In the genomic region with DNA sequence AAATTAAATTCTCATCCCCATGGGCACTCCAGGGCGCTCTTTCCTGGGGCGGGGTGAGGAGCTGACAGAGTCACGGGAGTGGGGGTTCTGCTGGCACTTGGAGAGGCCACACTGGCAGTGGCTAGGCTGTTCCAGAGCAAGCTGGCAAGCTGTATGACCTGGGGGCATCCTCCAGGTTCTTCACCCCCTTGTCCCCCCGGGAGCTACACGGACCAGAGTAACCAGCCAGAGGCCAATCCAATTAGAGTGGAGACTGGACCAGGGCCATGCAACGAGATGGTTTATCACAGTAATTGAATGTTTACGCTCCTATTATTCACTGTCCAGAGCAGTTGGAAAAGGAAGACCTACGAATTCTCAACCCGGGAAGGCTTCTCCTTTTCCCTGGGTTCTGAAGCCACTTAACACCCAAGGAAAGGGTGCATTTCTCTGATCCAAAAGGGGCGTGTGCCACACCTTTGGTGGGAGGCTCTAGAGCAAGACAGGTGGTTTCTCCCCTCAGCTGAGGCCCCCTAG, we compare ENCODE assay signal across 8 cellular contexts. TPM values are rescaled to one million over a fixed set of nuclear protein-coding genes. Genes with fewer than 3 reads are reported as not detected.
A peak's percentile ranks its signal among the peaks of the same experiment; 100 is the strongest.
DNase-seq lines count a peak whose midpoint lies in the region; ATAC-seq and TF ChIP-seq lines count a peak whose summit lies in the region.

No MANE protein-coding gene starts in this region.

- DNase-seq in activated naive CD4-positive, alpha-beta T cell (lab: John Stamatoyannopoulos, UW): no peak
- DNase-seq in astrocyte of the cerebellum (ENCODE audit: low read depth): no peak
- DNase-seq in memory B cell (ENCODE audit: low spot score in 2 of 2): no peak
- no peak for DNase-seq in upper lobe of left lung
- DNase-seq in retina: no peak
- DNase-seq in NCI-H187 (lab: John Stamatoyannopoulos, UW): no peak
- no peak for DNase-seq in head of caudate nucleus

- no peaks in the 10 kb centered on the region for H3K27me3 Mint-ChIP-seq in activated naive CD4-positive, alpha-beta T cell treated with anti-CD3 and anti-CD28 coated beads, Interleukin-2, amount 50 U/mL, for 24 hours
- H3K27me3 Mint-ChIP-seq in memory B cell: no peaks in the 10 kb centered on the region

- no peaks in the 10 kb centered on the region for H3K27me3 ChIP-seq in upper lobe of left lung

- H3K9me3 Mint-ChIP-seq in activated naive CD4-positive, alpha-beta T cell treated with anti-CD3 and anti-CD28 coated beads, Interleukin-2, amount 50 U/mL, for 24 hours: no peaks in the 10 kb centered on the region
- no peaks in the 10 kb centered on the region for H3K9me3 Mint-ChIP-seq in memory B cell

- 32 to 38% methylated on average over 8 to 10 of the region's 10 CpGs for WGBS in upper lobe of left lung, 2 donors

- in situ Hi-C loops in astrocyte of the cerebellum (cut with HindIII; ENCODE audit: low sequenced_read_pairs): loop anchor here (5.0 kb wide), 1 partner anchor 64 kb away; no protein-coding TSS in a partner anchor

- no peaks in the 10 kb centered on the region for H3K9me3 ChIP-seq in upper lobe of left lung

- H3K36me3 Mint-ChIP-seq in activated naive CD4-positive, alpha-beta T cell treated with anti-CD3 and anti-CD28 coated beads, Interleukin-2, amount 50 U/mL, for 24 hours: no peaks in the 10 kb centered on the region
- no peaks in the 10 kb centered on the region for H3K36me3 Mint-ChIP-seq in memory B cell

- H3K4me3 Mint-ChIP-seq in activated naive CD4-positive, alpha-beta T cell treated with anti-CD3 and anti-CD28 coated beads, Interleukin-2, amount 50 U/mL, for 24 hours: peak overlapping the region; percentile 94
- peak overlapping the region; percentile 83 for H3K4me3 Mint-ChIP-seq in memory B cell

- H3K4me1 ChIP-seq in upper lobe of left lung: peaks cover 84 to 90% (median 85%) of the 10 kb centered on the region in 4 donors

- peak overlapping the region; percentile 98 for H3K27ac Mint-ChIP-seq in activated naive CD4-positive, alpha-beta T cell treated with anti-CD3 and anti-CD28 coated beads, Interleukin-2, amount 50 U/mL, for 24 hours
- H3K27ac Mint-ChIP-seq in memory B cell: peak overlapping the region; percentile 90

- H3K36me3 ChIP-seq in upper lobe of left lung: no peaks in the 10 kb centered on the region

- intact Hi-C loops in head of caudate nucleus (cut with DNase I): loop anchor here (2.0 to 10.0 kb wide), 2 partner anchors 29 to 197 kb away; a partner anchor contains a TSS

- H3K4me1 Mint-ChIP-seq in activated naive CD4-positive, alpha-beta T cell treated with anti-CD3 and anti-CD28 coated beads, Interleukin-2, amount 50 U/mL, for 24 hours: peaks cover 81% of the 10 kb centered on the region
- H3K4me1 Mint-ChIP-seq in memory B cell: peaks cover 71% of the 10 kb centered on the region

- H3K4me3 ChIP-seq in astrocyte of the cerebellum (ENCODE audit: low read depth, low read length) (peak overlapping the region; percentile 70), upper lobe of left lung (peak overlapping the region in 3 of 4 donors; percentile 60 to 89 (median 79))

- H3K27ac ChIP-seq in upper lobe of left lung: peak overlapping the region; percentile 95 to 98 (median 96)

- TF ChIP-seq CTCF in astrocyte of the cerebellum (IDR thresholded peaks at IDR 0.05; ENCODE audit: low read depth, low read length, missing control alignments): no peak
- no peak for TF ChIP-seq CTCF in upper lobe of left lung (IDR thresholded peaks at IDR 0.05)

- no peak for TF ChIP-seq EP300 in upper lobe of left lung (IDR thresholded peaks at IDR 0.05)

- TF ChIP-seq POLR2A in upper lobe of left lung (IDR thresholded peaks at IDR 0.05): no peak

- ATAC-seq in memory B cell (ENCODE audit: low read depth) (no peak), upper lobe of left lung (ENCODE audit: low FRiP score in 2 of 2) (no peak)

RNA-seq across cellular contexts. Expression of a gene that starts 43.8 kb away (rescaled TPM):
- 10 to 100 TPM in 5 of 6 donors, 1 to 10 TPM in 1; 9.9 to 28.9 (median 15.2) TPM for total RNA-seq in upper lobe of left lung
